1 cellular context compared by ENCODE assay signal in genomic region chr7:78571292-78571691, GRCh38.
TF ChIP-seq lines count a peak whose summit lies in the region.

No MANE protein-coding gene starts in this region.

TF ChIP-seq in GM23338, 12 proteins besides CTCF, POLR2A, EP300 and RAD21 (continued from another document):
- TF ChIP-seq EZH2phosphoT487 (IDR thresholded peaks at IDR 0.05; ENCODE audit: unreplicated experiment) = no peak
- no peak for TF ChIP-seq POLR2AphosphoS5 (IDR thresholded peaks at IDR 0.05; ENCODE audit: low read depth)
- TF ChIP-seq ZNF462 (CRISPR knock-in tag; IDR thresholded peaks at IDR 0.05) = no peak
- no peak for TF ChIP-seq STAT1 (IDR thresholded peaks at IDR 0.05; ENCODE audit: unreplicated experiment)
- TF ChIP-seq ZNF114 (CRISPR knock-in tag; IDR thresholded peaks at IDR 0.05) = no peak
- no peak for TF ChIP-seq JUNB (IDR thresholded peaks at IDR 0.05; ENCODE audit: unreplicated experiment)
